Comparison of ENCODE assay signal across 18 cellular contexts in the genomic region with DNA sequence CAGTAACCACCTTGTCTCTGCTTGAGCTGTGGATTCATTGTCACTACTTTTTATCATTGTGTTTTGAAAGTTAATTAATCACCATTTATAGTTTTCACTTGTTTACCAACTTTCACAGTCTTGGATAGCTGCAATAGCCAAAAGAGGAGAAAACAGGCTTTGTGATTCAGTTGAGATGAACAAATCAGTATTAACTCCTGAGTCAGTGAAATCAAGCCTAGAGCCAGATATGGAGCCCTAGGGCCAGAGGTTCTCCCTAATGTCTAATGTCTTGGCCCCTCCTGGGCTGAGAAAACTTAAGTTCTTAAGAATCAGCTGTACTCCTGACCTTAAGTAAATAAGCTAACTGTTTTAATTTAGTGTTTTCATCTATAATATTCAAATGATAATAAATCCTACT.
DNase-seq lines count a peak whose midpoint lies in the region; ATAC-seq and TF ChIP-seq lines count a peak whose summit lies in the region.
"Had no signal": no experiment of that assay in that cellular context is flagged by ENCODE, and none has a peak within 500 bp of the region (broad histone marks: within the 10 kb centered on the region; RNA-seq: fewer than 3 reads in every experiment).

No MANE protein-coding gene starts in this region.

- H3K36me3 ChIP-seq in BE2C, result no peaks in the 10 kb centered on the region
- H3K36me3 ChIP-seq: Peyer's patch had no signal

- H3K27ac Mint-ChIP-seq in nephron, result peak overlapping the region; percentile 90 to 98 (median 98)
- H3K27ac Mint-ChIP-seq in naive thymus-derived CD8-positive, alpha-beta T cell, result no peak overlapping the region

- H3K27ac ChIP-seq in VCaP, result peak overlapping the region; percentile 74
- peak overlapping the region in 57 of 59 donors; percentile 50 to 93 (median 81) for H3K27ac ChIP-seq in dorsolateral prefrontal cortex
- peak overlapping the region; percentile 84 for H3K27ac ChIP-seq in temporal lobe (ENCODE audit: low read depth, low read length)
- H3K27ac ChIP-seq: KMS-11 had no signal

- H3K27me3 ChIP-seq in dorsolateral prefrontal cortex (no peaks in the 10 kb centered on the region), BE2C (no peaks in the 10 kb centered on the region)
- H3K27me3 ChIP-seq: Peyer's patch had no signal

- no peaks in the 10 kb centered on the region for H3K4me1 ChIP-seq in BE2C
- H3K4me1 ChIP-seq: Peyer's patch had no signal

- no peaks in the 10 kb centered on the region for H3K27me3 Mint-ChIP-seq in nephron (ENCODE audit: low read depth)
- H3K27me3 Mint-ChIP-seq in naive thymus-derived CD8-positive, alpha-beta T cell, result no peaks in the 10 kb centered on the region

- peaks cover 29% of the 10 kb centered on the region for H3K4me1 Mint-ChIP-seq in nephron
- H3K4me1 Mint-ChIP-seq in naive thymus-derived CD8-positive, alpha-beta T cell, result no peaks in the 10 kb centered on the region

- no peaks in the 10 kb centered on the region for H3K9me3 ChIP-seq in BE2C
- H3K9me3 ChIP-seq: Peyer's patch had no signal

- no peak for TF ChIP-seq CTCF in VCaP (conservative IDR thresholded peaks at IDR 0.05)
- TF ChIP-seq CTCF in dorsolateral prefrontal cortex (IDR thresholded peaks at IDR 0.05 in 54 of 56, conservative IDR thresholded peaks at IDR 0.05 in 2 of 56; ENCODE audit: low read depth in 1 of 56, partially characterized antibody in 56 of 56), result no peak
- TF ChIP-seq CTCF in nephron (IDR thresholded peaks at IDR 0.05; ENCODE audit: unreplicated experiment in 3 of 3), result no peak
- TF ChIP-seq CTCF in BE2C (IDR thresholded peaks at IDR 0.05; ENCODE audit: low read depth, low read length), result no peak

- peaks cover 4% of the 10 kb centered on the region for H3K36me3 Mint-ChIP-seq in nephron (ENCODE audit: low read depth)
- no peaks in the 10 kb centered on the region for H3K36me3 Mint-ChIP-seq in naive thymus-derived CD8-positive, alpha-beta T cell

- peak overlapping the region in 2 of 59 donors; percentile 9 to 23 for H3K4me3 ChIP-seq in dorsolateral prefrontal cortex
- H3K4me3 ChIP-seq in BE2C (ENCODE audit: low read depth, low read length), result no peak overlapping the region
- H3K4me3 ChIP-seq: Peyer's patch had no signal

- intact Hi-C loops in dorsolateral prefrontal cortex (cut with DNase I), result no loop called here

- no peak overlapping the region for H3K4me3 Mint-ChIP-seq in nephron
- H3K4me3 Mint-ChIP-seq in naive thymus-derived CD8-positive, alpha-beta T cell, result no peak overlapping the region

- no peak for DNase-seq in dorsolateral prefrontal cortex
- no peak for DNase-seq in DMS53 (lab: John Stamatoyannopoulos, UW)
- no peak for DNase-seq in BE2C
- DNase-seq in naive thymus-derived CD8-positive, alpha-beta T cell, result no peak
- DNase-seq in NOMO-1 treated with DMSO at 0.1 percent for 48 hours (lab: John Stamatoyannopoulos, UW; ENCODE audit: unreplicated experiment), result no peak
- DNase-seq: DMS 273 treated with DMSO at 0.1 percent for 48 hours, MM.1S, NCI-H1105, NCI-H1930, NCI-H2171, NCI-H446 treated with DMSO at 0.1 percent for 48 hours, NCI-H748 treated with DMSO at 0.1 percent for 48 hours, Peyer's patch, Right ventricle myocardium superior had no signal

- H3K9me3 Mint-ChIP-seq in nephron, result peaks cover 4% of the 10 kb centered on the region
- peaks cover 0 to 4% (median 0%) of the 10 kb centered on the region in 9 donors for H3K9me3 Mint-ChIP-seq in naive thymus-derived CD8-positive, alpha-beta T cell

- no peak for ATAC-seq in naive thymus-derived CD8-positive, alpha-beta T cell

- POLR2A ChIA-PET in naive thymus-derived CD8-positive, alpha-beta T cell (lab: Charles Lee), result no interaction called here

Comparison
In these comparisons a context has a peak if more than half of its experiments do, and no peak if none do; other contexts are left out.
1. H3K27ac Mint-ChIP-seq: peak in nephron (3 of 3); none in naive thymus-derived CD8-positive, alpha-beta T cell (0 of 10).
2. Peak in every context shown above with its lines, with median percentiles within 50 percentile points of each other: H3K27ac ChIP-seq.